1 cellular context compared by ENCODE assay signal in genomic region chr22:17773606-17774205, GRCh38.
TF ChIP-seq lines count a peak whose summit lies in the region.

No MANE protein-coding gene starts in this region.

TF ChIP-seq in GM12878, 131 proteins besides CTCF, POLR2A, EP300 and RAD21 (continued from another document):
- TF ChIP-seq ATF2 (IDR thresholded peaks at IDR 0.05; ENCODE audit: low read length) (no peak), CREB1 (IDR thresholded peaks at IDR 0.05; ENCODE audit: low read depth) (0 out of 2 replicates have a peak, but pooled peaks have one; percentile 27), RUNX3 (IDR thresholded peaks at IDR 0.05; ENCODE audit: low read length) (peak; percentile 66), PKNOX1 (IDR thresholded peaks at IDR 0.05) (0 out of 2 replicates have a peak, but pooled peaks have one; percentile 10), ZNF207 (IDR thresholded peaks at IDR 0.05; ENCODE audit: borderline replicate concordance) (no peak), HCFC1 (IDR thresholded peaks at IDR 0.05; ENCODE audit: low read length) (no peak), TCF3 (IDR thresholded peaks at IDR 0.05; ENCODE audit: borderline replicate concordance, insufficient read depth, low read depth, low read length) (0 out of 2 replicates have a peak, but pooled peaks have one; percentile 34), BHLHE40 (IDR thresholded peaks at IDR 0.05; ENCODE audit: borderline replicate concordance in 1 of 2, low read depth in 2 of 2, low read length in 1 of 2) (peak; percentile 65 to 77; a peak in 3 of 4 replicates), MXI1 (IDR thresholded peaks at IDR 0.05; ENCODE audit: low read depth, low read length) (peak; percentile 47; the same call in 1 of the 2 replicates), LARP7 (IDR thresholded peaks at IDR 0.05) (no peak), MTA3 (IDR thresholded peaks at IDR 0.05; ENCODE audit: borderline replicate concordance, low read length) (no peak), CHD1 (IDR thresholded peaks at IDR 0.05; ENCODE audit: low read depth, low read length) (no peak), NKRF (conservative IDR thresholded peaks at IDR 0.05) (peak; percentile 16; the same call in 1 of the 2 replicates)
